9 cellular contexts compared by ENCODE assay signal in genomic region chr17:43694081-43694870, GRCh38. TPM values are rescaled to one million over a fixed set of nuclear protein-coding genes. Genes with fewer than 3 reads are reported as not detected.
A peak's percentile ranks its signal among the peaks of the same experiment; 100 is the strongest.
DNase-seq lines count a peak whose midpoint lies in the region; ATAC-seq, FAIRE-seq and TF ChIP-seq lines count a peak whose summit lies in the region.
"Had no signal": no experiment of that assay in that cellular context is flagged by ENCODE, and none has a peak within 500 bp of the region (broad histone marks: within the 10 kb centered on the region; RNA-seq: fewer than 3 reads in every experiment).

No MANE protein-coding gene starts in this region.

- dilution Hi-C loops in endothelial cell of umbilical vein (cut with MboI; ENCODE audit: extremely low pct_ligation_motif_present, low sequenced_read_pairs): no loop called here

- H3K9ac ChIP-seq in HUES6 (ENCODE audit: low read length) (peak overlapping the region; percentile 49), endothelial cell of umbilical vein (replicated peaks; ENCODE audit: extremely low read depth, insufficient read depth, low read length) (no peak overlapping the region)

- H3K27ac ChIP-seq in HUES6 (ENCODE audit: low read depth, low read length) (no peak overlapping the region), endothelial cell of umbilical vein (ENCODE audit: insufficient read depth, low read depth, low read length) (no peak overlapping the region)

- H3K4me1 ChIP-seq in HUES6 (ENCODE audit: control insufficient read depth, insufficient read depth, low read length): peaks cover 3% of the 10 kb centered on the region; the same call in 1 of the 2 replicates
- no peaks in the 10 kb centered on the region for H3K4me1 ChIP-seq in endothelial cell of umbilical vein (ENCODE audit: control insufficient read depth, extremely low read depth, insufficient read depth, low read length)

- intact Hi-C loops in endothelial cell of umbilical vein (cut with micrococcal nuclease): loop anchor here (1.0 to 2.0 kb wide), 3 partner anchors 26 to 153 kb away; partner anchors contain the start of gene CD300LG

- TF ChIP-seq CTCF in endothelial cell of umbilical vein (IDR thresholded peaks at IDR 0.05; ENCODE audit: extremely low read depth in 1 of 2, insufficient read depth in 1 of 2, low read depth in 1 of 2, low read length in 2 of 2): peak; percentile 83 to 84
- peak; percentile 86 for TF ChIP-seq CTCF in mesothelial cell of epicardium (IDR thresholded peaks at IDR 0.05; ENCODE audit: unreplicated experiment)

- no peaks in the 10 kb centered on the region for H4K20me1 ChIP-seq in endothelial cell of umbilical vein (replicated peaks; ENCODE audit: control insufficient read depth, extremely low read depth, insufficient read depth, low read length)

- no peak overlapping the region for H2AFZ ChIP-seq in endothelial cell of umbilical vein (ENCODE audit: low read depth, low read length)

- no TSS peak for BruUV-seq in endothelial cell of umbilical vein (replicated peaks; lab: Mats Ljungman, UMichigan)

- no peaks in the 10 kb centered on the region for H3K79me2 ChIP-seq in endothelial cell of umbilical vein (ENCODE audit: control insufficient read depth, insufficient read depth, low read length)

- peaks cover 6% of the 10 kb centered on the region for H3K27me3 Mint-ChIP-seq in mesothelial cell of epicardium (ENCODE audit: low read depth)
- H3K27me3 Mint-ChIP-seq: activated naive CD8-positive, alpha-beta T cell had no signal

- no peaks in the 10 kb centered on the region for H3K9me1 ChIP-seq in endothelial cell of umbilical vein (replicated peaks; ENCODE audit: control insufficient read depth, extremely low read depth, insufficient read depth, low read length)

- H3K4me3 Mint-ChIP-seq in mesothelial cell of epicardium: no peak overlapping the region
- H3K4me3 Mint-ChIP-seq: activated naive CD8-positive, alpha-beta T cell had no signal

- DNase-seq in DMS153 (lab: John Stamatoyannopoulos, UW) (peak; percentile 72), NOMO-1 (lab: John Stamatoyannopoulos, UW; ENCODE audit: unreplicated experiment in 2 of 2) (peak; percentile 72 to 77), endothelial cell of umbilical vein (ENCODE audit: low read depth, low spot score) (peak; percentile 76), mesothelial cell of epicardium (ENCODE audit: low spot score in 2 of 2, unreplicated experiment in 2 of 2) (peak; percentile 53 to 83)
- DNase-seq in activated CD8-positive, alpha-beta memory T cell treated with anti-CD3 and anti-CD28 coated beads for 48 hours (ENCODE audit: low read depth in 2 of 3, low spot score in 2 of 3): peak; percentile 30 to 39 (median 31)
- DNase-seq in stimulated activated CD8-positive, alpha-beta memory T cell treated with anti-CD3 and anti-CD28 coated beads, Interleukin-4, amount 100 ng/mL, for 24 hours (ENCODE audit: low read depth): peak; percentile 56

- H3K27ac Mint-ChIP-seq in mesothelial cell of epicardium: no peak overlapping the region
- H3K27ac Mint-ChIP-seq: activated naive CD8-positive, alpha-beta T cell had no signal

- CTCF ChIA-PET in endothelial cell of umbilical vein (lab: Charles Lee): interaction anchor here (0.7 to 11.3 kb wide), 19 partner anchors 9 to 176 kb away, joined by 3 to 414 read pairs (median 4); partner anchors contain the start of gene SOST

- H3K36me3 Mint-ChIP-seq in mesothelial cell of epicardium: no peaks in the 10 kb centered on the region
- H3K36me3 Mint-ChIP-seq: activated naive CD8-positive, alpha-beta T cell had no signal

- H3K36me3 ChIP-seq in HUES6 (ENCODE audit: control insufficient read depth, insufficient read depth, low read length): no peaks in the 10 kb centered on the region
- no peaks in the 10 kb centered on the region for H3K36me3 ChIP-seq in endothelial cell of umbilical vein (ENCODE audit: control insufficient read depth in 2 of 2, extremely low read depth in 1 of 2, insufficient read depth in 2 of 2, low read length in 2 of 2)

- ATAC-seq in GM18861 (IDR thresholded peaks at IDR 0.05; ENCODE audit: unreplicated experiment): no peak

- H3K4me3 ChIP-seq in HUES6 (ENCODE audit: low read depth, low read length) (peak overlapping the region; percentile 11; the same call in 1 of the 2 replicates), endothelial cell of umbilical vein (replicated peaks in 1 of 3; ENCODE audit: insufficient read depth in 1 of 3, low read depth in 1 of 3, low read length in 3 of 3) (no peak overlapping the region)

- H3K27me3 ChIP-seq in HUES6 (ENCODE audit: control insufficient read depth, insufficient read depth, low read length) (no peaks in the 10 kb centered on the region), endothelial cell of umbilical vein (ENCODE audit: control insufficient read depth in 2 of 2, insufficient read depth in 2 of 2, low read length in 2 of 2) (no peaks in the 10 kb centered on the region)

- TF ChIP-seq POLR2A in endothelial cell of umbilical vein (IDR thresholded peaks at IDR 0.05; ENCODE audit: low read depth, low read length): no peak

- peaks cover 6% of the 10 kb centered on the region for H3K4me1 Mint-ChIP-seq in mesothelial cell of epicardium

- peak; percentile 91 for FAIRE-seq in endothelial cell of umbilical vein (lab: Jason Lieb, UNC)

- POLR2A ChIA-PET in endothelial cell of umbilical vein (lab: Charles Lee): no interaction called here

- no peak overlapping the region for H3K4me2 ChIP-seq in endothelial cell of umbilical vein (ENCODE audit: insufficient read depth, low read length)

- H3K9me3 Mint-ChIP-seq in mesothelial cell of epicardium: peaks cover 3% of the 10 kb centered on the region

- H3K9me3 ChIP-seq in HUES6 (ENCODE audit: control insufficient read depth, insufficient read depth, low read depth, low read length): peaks cover 5% of the 10 kb centered on the region
- no peaks in the 10 kb centered on the region for H3K9me3 ChIP-seq in endothelial cell of umbilical vein (replicated peaks; ENCODE audit: control insufficient read depth, insufficient read depth, low read length)

TF ChIP-seq in endothelial cell of umbilical vein, 7 proteins besides CTCF, POLR2A, EP300 and RAD21:
- TF ChIP-seq EZH2 (IDR thresholded peaks at IDR 0.05; ENCODE audit: borderline replicate concordance, low read depth, low read length, severe bottlenecking): no peak
- no peak for TF ChIP-seq FOS (IDR thresholded peaks at IDR 0.05; ENCODE audit: borderline replicate concordance, insufficient read depth, low read length)
- no peak for TF ChIP-seq MYC (IDR thresholded peaks at IDR 0.05; ENCODE audit: low read depth, low read length)
- TF ChIP-seq, protein P1, sequence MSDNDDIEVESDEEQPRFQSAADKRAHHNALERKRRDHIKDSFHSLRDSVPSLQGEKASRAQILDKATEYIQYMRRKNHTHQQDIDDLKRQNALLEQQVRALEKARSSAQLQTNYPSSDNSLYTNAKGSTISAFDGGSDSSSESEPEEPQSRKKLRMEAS (IDR thresholded peaks at IDR 0.05; ENCODE audit: insufficient read depth, insufficient read length): no peak
- no peak for TF ChIP-seq GATA2 (IDR thresholded peaks at IDR 0.05; ENCODE audit: insufficient read depth, insufficient read length, low read depth, low read length)
- TF ChIP-seq POLR2AphosphoS5 (IDR thresholded peaks at IDR 0.05; ENCODE audit: insufficient read depth, low read depth, low read length): no peak
- no peak for TF ChIP-seq JUN (IDR thresholded peaks at IDR 0.05; ENCODE audit: borderline replicate concordance, insufficient read depth, insufficient read length, low read depth)

RNA-seq across cellular contexts. Expression of gene MEOX1, which starts 32.6 kb away (rescaled TPM):
- total RNA-seq in endothelial cell of umbilical vein (0.14 TPM in 1 of 2 replicates, not detected in the other), mesothelial cell of epicardium (1.2 to 1.8 TPM (median 1.2 TPM) in 3 replicates)
- 0.05 and 0.06 TPM in 2 replicates for polyA plus RNA-seq in endothelial cell of umbilical vein
- polyA plus RNA-seq in endothelial cell of umbilical vein (2011; cell fraction: cytosol; rRNA removed): 0.03 and 0.10 TPM in 2 replicates
- 0.07 and 0.21 TPM in 2 replicates for polyA plus RNA-seq in endothelial cell of umbilical vein (2011; cell fraction: nucleus; rRNA removed)
- 0.11 TPM in 1 of 2 replicates, not detected in the other for polyA plus RNA-seq in endothelial cell of umbilical vein (2012)
- 0.32 TPM in 1 of 2 replicates, not detected in the other for polyA minus RNA-seq in endothelial cell of umbilical vein
- 2.8 TPM for polyA minus RNA-seq in endothelial cell of umbilical vein (2011; cell fraction: cytosol; rRNA and poly(A)+ RNA removed)
- not detected in 2 replicates for polyA minus RNA-seq in endothelial cell of umbilical vein (2011; cell fraction: nucleus; rRNA and poly(A)+ RNA removed)
